Comparison of ENCODE assay signal across 1 cellular context in genomic region chr7:99806839-99807478, GRCh38.
A peak's percentile ranks its signal among the peaks of the same experiment; 100 is the strongest.
TF ChIP-seq lines count a peak whose summit lies in the region.

No MANE protein-coding gene starts in this region.

TF ChIP-seq in K562, 482 proteins besides CTCF, POLR2A, EP300 and RAD21 (continued from another document):
- TF ChIP-seq, protein P1, sequence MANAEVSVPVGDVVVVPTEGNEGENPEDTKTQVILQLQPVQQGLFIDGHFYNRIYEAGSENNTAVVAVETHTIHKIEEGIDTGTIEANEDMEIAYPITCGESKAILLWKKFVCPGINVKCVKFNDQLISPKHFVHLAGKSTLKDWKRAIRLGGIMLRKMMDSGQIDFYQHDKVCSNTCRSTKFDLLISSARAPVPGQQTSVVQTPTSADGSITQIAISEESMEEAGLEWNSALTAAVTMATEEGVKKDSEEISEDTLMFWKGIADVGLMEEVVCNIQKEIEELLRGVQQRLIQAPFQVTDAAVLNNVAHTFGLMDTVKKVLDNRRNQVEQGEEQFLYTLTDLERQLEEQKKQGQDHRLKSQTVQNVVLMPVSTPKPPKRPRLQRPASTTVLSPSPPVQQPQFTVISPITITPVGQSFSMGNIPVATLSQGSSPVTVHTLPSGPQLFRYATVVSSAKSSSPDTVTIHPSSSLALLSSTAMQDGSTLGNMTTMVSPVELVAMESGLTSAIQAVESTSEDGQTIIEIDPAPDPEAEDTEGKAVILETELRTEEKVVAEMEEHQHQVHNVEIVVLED (CRISPR knock-in tag; IDR thresholded peaks at IDR 0.05), result 0 out of 2 replicates have a peak, but pooled peaks have one; percentile 7
- no peak for TF ChIP-seq ZNF780A (CRISPR knock-in tag; IDR thresholded peaks at IDR 0.05)
- TF ChIP-seq, protein P2, sequence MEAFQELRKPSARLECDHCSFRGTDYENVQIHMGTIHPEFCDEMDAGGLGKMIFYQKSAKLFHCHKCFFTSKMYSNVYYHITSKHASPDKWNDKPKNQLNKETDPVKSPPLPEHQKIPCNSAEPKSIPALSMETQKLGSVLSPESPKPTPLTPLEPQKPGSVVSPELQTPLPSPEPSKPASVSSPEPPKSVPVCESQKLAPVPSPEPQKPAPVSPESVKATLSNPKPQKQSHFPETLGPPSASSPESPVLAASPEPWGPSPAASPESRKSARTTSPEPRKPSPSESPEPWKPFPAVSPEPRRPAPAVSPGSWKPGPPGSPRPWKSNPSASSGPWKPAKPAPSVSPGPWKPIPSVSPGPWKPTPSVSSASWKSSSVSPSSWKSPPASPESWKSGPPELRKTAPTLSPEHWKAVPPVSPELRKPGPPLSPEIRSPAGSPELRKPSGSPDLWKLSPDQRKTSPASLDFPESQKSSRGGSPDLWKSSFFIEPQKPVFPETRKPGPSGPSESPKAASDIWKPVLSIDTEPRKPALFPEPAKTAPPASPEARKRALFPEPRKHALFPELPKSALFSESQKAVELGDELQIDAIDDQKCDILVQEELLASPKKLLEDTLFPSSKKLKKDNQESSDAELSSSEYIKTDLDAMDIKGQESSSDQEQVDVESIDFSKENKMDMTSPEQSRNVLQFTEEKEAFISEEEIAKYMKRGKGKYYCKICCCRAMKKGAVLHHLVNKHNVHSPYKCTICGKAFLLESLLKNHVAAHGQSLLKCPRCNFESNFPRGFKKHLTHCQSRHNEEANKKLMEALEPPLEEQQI (IDR thresholded peaks at IDR 0.05), result peak; percentile 19; the same call in 1 of the 2 replicates
- TF ChIP-seq FOXK1 (CRISPR knock-in tag; IDR thresholded peaks at IDR 0.05; ENCODE audit: borderline replicate concordance), result no peak
- TF ChIP-seq SOX6 (IDR thresholded peaks at IDR 0.05), result peak; percentile 88
- TF ChIP-seq CEBPB (tag; IDR thresholded peaks at IDR 0.05), result 0 out of 2 replicates have a peak, but pooled peaks have one; percentile 33
- no peak for TF ChIP-seq ZNF589 (CRISPR knock-in tag; IDR thresholded peaks at IDR 0.05; ENCODE audit: low read depth)
- peak; percentile 28; the same call in 1 of the 2 replicates for TF ChIP-seq CC2D1A (IDR thresholded peaks at IDR 0.05)
- TF ChIP-seq, protein P3, sequence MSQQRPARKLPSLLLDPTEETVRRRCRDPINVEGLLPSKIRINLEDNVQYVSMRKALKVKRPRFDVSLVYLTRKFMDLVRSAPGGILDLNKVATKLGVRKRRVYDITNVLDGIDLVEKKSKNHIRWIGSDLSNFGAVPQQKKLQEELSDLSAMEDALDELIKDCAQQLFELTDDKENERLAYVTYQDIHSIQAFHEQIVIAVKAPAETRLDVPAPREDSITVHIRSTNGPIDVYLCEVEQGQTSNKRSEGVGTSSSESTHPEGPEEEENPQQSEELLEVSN (IDR thresholded peaks at IDR 0.05; ENCODE audit: borderline replicate concordance in 1 of 2, extremely low read depth in 1 of 2, insufficient read depth in 1 of 2, insufficient read length in 1 of 2, low read depth in 1 of 2, low read length in 1 of 2, poor library complexity in 1 of 2, severe bottlenecking in 1 of 2), result no peak
- TF ChIP-seq, protein P4, sequence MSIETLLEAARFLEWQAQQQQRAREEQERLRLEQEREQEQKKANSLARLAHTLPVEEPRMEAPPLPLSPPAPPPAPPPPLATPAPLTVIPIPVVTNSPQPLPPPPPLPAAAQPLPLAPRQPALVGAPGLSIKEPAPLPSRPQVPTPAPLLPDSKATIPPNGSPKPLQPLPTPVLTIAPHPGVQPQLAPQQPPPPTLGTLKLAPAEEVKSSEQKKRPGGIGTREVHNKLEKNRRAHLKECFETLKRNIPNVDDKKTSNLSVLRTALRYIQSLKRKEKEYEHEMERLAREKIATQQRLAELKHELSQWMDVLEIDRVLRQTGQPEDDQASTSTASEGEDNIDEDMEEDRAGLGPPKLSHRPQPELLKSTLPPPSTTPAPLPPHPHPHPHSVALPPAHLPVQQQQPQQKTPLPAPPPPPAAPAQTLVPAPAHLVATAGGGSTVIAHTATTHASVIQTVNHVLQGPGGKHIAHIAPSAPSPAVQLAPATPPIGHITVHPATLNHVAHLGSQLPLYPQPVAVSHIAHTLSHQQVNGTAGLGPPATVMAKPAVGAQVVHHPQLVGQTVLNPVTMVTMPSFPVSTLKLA (conservative IDR thresholded peaks at IDR 0.05), result peak in 1 of 2 experiments; percentile 65
- peak; percentile 37; the same call in 1 of the 2 replicates for TF ChIP-seq BCOR (IDR thresholded peaks at IDR 0.05)
- TF ChIP-seq ZNF347 (CRISPR knock-in tag; IDR thresholded peaks at IDR 0.05; ENCODE audit: low read depth), result no peak
- peak; percentile 59; the same call in 1 of the 2 replicates for TF ChIP-seq GATAD2B (IDR thresholded peaks at IDR 0.05; ENCODE audit: borderline replicate concordance)
- peak; percentile 66; the same call in 1 of the 2 replicates for TF ChIP-seq ADNP (tag; IDR thresholded peaks at IDR 0.05)
- peak; percentile 93 for TF ChIP-seq SMARCA4 (IDR thresholded peaks at IDR 0.05)
- TF ChIP-seq RBM17 (IDR thresholded peaks at IDR 0.05; ENCODE audit: borderline replicate concordance, low read depth, low read length), result no peak
- TF ChIP-seq EHMT2 (IDR thresholded peaks at IDR 0.05), result 0 out of 2 replicates have a peak, but pooled peaks have one; percentile 22
- peak; percentile 68; the same call in 1 of the 2 replicates for TF ChIP-seq ZNF766 (CRISPR knock-in tag; conservative IDR thresholded peaks at IDR 0.05)
- peak; percentile 62; the same call in 1 of the 2 replicates for TF ChIP-seq HDAC2 (IDR thresholded peaks at IDR 0.05)
- no peak for TF ChIP-seq ZBTB1 (CRISPR knock-in tag; IDR thresholded peaks at IDR 0.05; ENCODE audit: borderline replicate concordance, low read depth)
- TF ChIP-seq SETDB1 (IDR thresholded peaks at IDR 0.05; ENCODE audit: low read length), result no peak
- TF ChIP-seq CBFA2T2 (conservative IDR thresholded peaks at IDR 0.05), result no peak; the same call in 1 of the 2 replicates
- TF ChIP-seq ZSCAN32 (CRISPR knock-in tag; IDR thresholded peaks at IDR 0.05), result no peak
- TF ChIP-seq CREBBP (IDR thresholded peaks at IDR 0.05; ENCODE audit: low read depth, low read length), result no peak
- TF ChIP-seq NCOA2 (IDR thresholded peaks at IDR 0.05; ENCODE audit: partially characterized antibody in 2 of 2), result no peak
- TF ChIP-seq ZNF253 (CRISPR knock-in tag; conservative IDR thresholded peaks at IDR 0.05), result no peak
- no peak for TF ChIP-seq BMI1 (IDR thresholded peaks at IDR 0.05; ENCODE audit: low read length)
